8 cellular contexts compared by ENCODE assay signal in genomic region chr16:30652005-30652296, GRCh38. TPM values are rescaled to one million over a fixed set of nuclear protein-coding genes. Genes with fewer than 3 reads are reported as not detected.
DNase-seq lines count a peak whose midpoint lies in the region; ATAC-seq and TF ChIP-seq lines count a peak whose summit lies in the region.

No MANE protein-coding gene starts in this region.

- peaks cover 7% of the 10 kb centered on the region; the same call in 1 of the 2 replicates for H3K27me3 ChIP-seq in H9 (ENCODE audit: insufficient read depth, low read length)
- H3K27me3 ChIP-seq in skeletal muscle tissue (ENCODE audit: control insufficient read depth in 3 of 3, insufficient read depth in 3 of 3, low read length in 3 of 3): no peaks in the 10 kb centered on the region

- H3K4me3 ChIP-seq in skeletal muscle tissue (ENCODE audit: low read length in 3 of 3): peak overlapping the region; percentile 71 to 91 (median 74)

- no peak overlapping the region for H2AFZ ChIP-seq in H9 (ENCODE audit: low read length)

- ATAC-seq in WTC11 (no peak), HG02938 (IDR thresholded peaks at IDR 0.05; ENCODE audit: unreplicated experiment) (no peak)

- peak overlapping the region; percentile 87 for H3K4me2 ChIP-seq in H9 (ENCODE audit: insufficient read depth, insufficient read length, low read length)

- H4K5ac ChIP-seq in H9 (ENCODE audit: insufficient read length, low read depth, low read length): no peak overlapping the region

- no peaks in the 10 kb centered on the region for H3K9me3 Mint-ChIP-seq in H9
- H3K9me3 Mint-ChIP-seq in WTC11: no peaks in the 10 kb centered on the region
- peaks cover 12% of the 10 kb centered on the region for H3K9me3 Mint-ChIP-seq in glutamatergic neuron (ENCODE audit: unreplicated experiment)

- no peaks in the 10 kb centered on the region for H3K79me2 ChIP-seq in H9 (ENCODE audit: insufficient read depth, low read length)

- DNase-seq in H9: no peak
- DNase-seq in WTC11 (ENCODE audit: low spot score): no peak
- DNase-seq in glutamatergic neuron: no peak
- no peak for DNase-seq in NCI-H2107 treated with DMSO at 0.1 percent for 48 hours (lab: John Stamatoyannopoulos, UW; ENCODE audit: unreplicated experiment)
- DNase-seq in activated CD4-positive, CD25-positive, alpha-beta regulatory T cell (lab: John Stamatoyannopoulos, UW): no peak
- no peak for DNase-seq in SW 1271 (lab: John Stamatoyannopoulos, UW)

- peaks cover 5 to 25% (median 16%) of the 10 kb centered on the region in 3 experiments; a peak in 5 of 7 replicates for H3K36me3 Mint-ChIP-seq in H9 (ENCODE audit: insufficient read depth in 1 of 3, low read depth in 3 of 3)
- peaks cover 4% of the 10 kb centered on the region for H3K36me3 Mint-ChIP-seq in WTC11
- H3K36me3 Mint-ChIP-seq in glutamatergic neuron (ENCODE audit: unreplicated experiment): no peaks in the 10 kb centered on the region

- H3K27ac ChIP-seq in H9 (ENCODE audit: insufficient read length, low read depth, low read length): no peak overlapping the region
- peak overlapping the region; percentile 93 for H3K27ac ChIP-seq in skeletal muscle tissue (ENCODE audit: low read depth, low read length)

- H2AK5ac ChIP-seq in H9 (ENCODE audit: insufficient read length, low read length): no peak overlapping the region

- no peak overlapping the region for H3K9ac ChIP-seq in H9 (ENCODE audit: extremely low read depth, insufficient read length, low read length)
- H3K9ac ChIP-seq in skeletal muscle tissue (ENCODE audit: low read depth in 1 of 3, low read length in 3 of 3): peak overlapping the region; percentile 79 to 97 (median 88)

- H3K14ac ChIP-seq in H9 (ENCODE audit: insufficient read depth, low read length): no peak overlapping the region

- peaks cover 6% of the 10 kb centered on the region for H3K23me2 ChIP-seq in H9 (ENCODE audit: insufficient read length, low read depth, low read length, poor library complexity, severe bottlenecking)

- no peak for TF ChIP-seq CTCF in H9 (conservative IDR thresholded peaks at IDR 0.05)
- TF ChIP-seq CTCF in WTC11 (IDR thresholded peaks at IDR 0.05): no peak
- no peak for TF ChIP-seq CTCF in glutamatergic neuron (IDR thresholded peaks at IDR 0.05; ENCODE audit: partially characterized antibody, unreplicated experiment)

- no peaks in the 10 kb centered on the region for H4K20me1 ChIP-seq in H9 (ENCODE audit: control insufficient read depth, insufficient read depth, insufficient read length)

- no peak overlapping the region for H3K27ac Mint-ChIP-seq in H9
- no peak overlapping the region for H3K27ac Mint-ChIP-seq in WTC11
- H3K27ac Mint-ChIP-seq in glutamatergic neuron (ENCODE audit: unreplicated experiment): peak overlapping the region; percentile 85

- no peak overlapping the region for H2BK5ac ChIP-seq in H9 (ENCODE audit: insufficient read length, low read length)

- H3K18ac ChIP-seq in H9 (ENCODE audit: insufficient read length, low read depth, low read length): no peak overlapping the region

- H3K9me3 ChIP-seq in H9 (ENCODE audit: control insufficient read depth, low read depth, low read length) (no peaks in the 10 kb centered on the region), skeletal muscle tissue (ENCODE audit: control insufficient read depth in 3 of 3, low read length in 3 of 3) (no peaks in the 10 kb centered on the region)

- POLR2A ChIA-PET in WTC11 (lab: Charles Lee): no interaction called here

- H3K4me1 Mint-ChIP-seq in H9: peaks cover 8 to 12% of the 10 kb centered on the region in 2 experiments; a peak in 3 of 4 replicates
- peaks cover 15% of the 10 kb centered on the region for H3K4me1 Mint-ChIP-seq in WTC11
- peaks cover 10% of the 10 kb centered on the region for H3K4me1 Mint-ChIP-seq in glutamatergic neuron (ENCODE audit: low read depth, unreplicated experiment)

- peak overlapping the region; percentile 61 to 81 for H3K4me3 Mint-ChIP-seq in H9
- peak overlapping the region; percentile 77 for H3K4me3 Mint-ChIP-seq in WTC11
- H3K4me3 Mint-ChIP-seq in glutamatergic neuron (ENCODE audit: unreplicated experiment): peak overlapping the region; percentile 94

- H2BK20ac ChIP-seq in H9 (ENCODE audit: low read depth, low read length, poor library complexity, severe bottlenecking): no peak overlapping the region

- no peak overlapping the region for H2BK120ac ChIP-seq in H9 (ENCODE audit: low read depth, low read length, poor library complexity, severe bottlenecking)

- H3K4me1 ChIP-seq in H9 (ENCODE audit: insufficient read depth, low read length): no peaks in the 10 kb centered on the region
- peaks cover 21 to 27% (median 24%) of the 10 kb centered on the region in 3 donors for H3K4me1 ChIP-seq in skeletal muscle tissue (ENCODE audit: control insufficient read depth in 3 of 3, insufficient read depth in 3 of 3, low read length in 3 of 3)

- CTCF ChIA-PET in WTC11 (lab: Charles Lee): interaction anchor here (1.7 to 2.2 kb wide), 2 partner anchors 18 to 36 kb away, joined by 7 to 11 read pairs; no protein-coding TSS in a partner anchor

- no peak overlapping the region for H3K23ac ChIP-seq in H9 (ENCODE audit: insufficient read length, low read depth, low read length)

- WGBS in H9 (ENCODE audit: extremely low coverage, insufficient read length, low lambda C conversion rate): no CpG with 5 or more reads among the region's 2 CpGs

- peaks cover 37 to 40% (median 38%) of the 10 kb centered on the region in 3 donors for H3K36me3 ChIP-seq in skeletal muscle tissue (ENCODE audit: control insufficient read depth in 3 of 3, insufficient read depth in 3 of 3, low read length in 3 of 3)

- no peak overlapping the region for H4K8ac ChIP-seq in H9 (replicated peaks; ENCODE audit: insufficient read length, low read depth, low read length)

- no peak overlapping the region for H2BK12ac ChIP-seq in H9 (ENCODE audit: insufficient read length, low read depth, low read length)

- no peak overlapping the region for H3K4ac ChIP-seq in H9 (ENCODE audit: low read depth, low read length)

- H3K79me1 ChIP-seq in H9 (ENCODE audit: insufficient read depth, low read depth, low read length, poor library complexity, severe bottlenecking): no peaks in the 10 kb centered on the region

- H3K27me3 Mint-ChIP-seq in H9 (ENCODE audit: low read depth) (peaks cover 40% of the 10 kb centered on the region), WTC11 (ENCODE audit: low read depth) (peaks cover 34% of the 10 kb centered on the region), glutamatergic neuron (ENCODE audit: unreplicated experiment) (peaks cover 10% of the 10 kb centered on the region)

- H4K91ac ChIP-seq in H9 (ENCODE audit: insufficient read length, low read depth, low read length): no peak overlapping the region

- H2BK15ac ChIP-seq in H9 (ENCODE audit: low read depth, low read length): no peak overlapping the region

- H3T11ph ChIP-seq in H9 (ENCODE audit: low read length): no peak overlapping the region

- no peak overlapping the region for H3K56ac ChIP-seq in H9 (ENCODE audit: insufficient read length, low read depth, low read length)

TF ChIP-seq in WTC11, 78 proteins besides CTCF, POLR2A, EP300 and RAD21 (continues in another document):
- TF ChIP-seq PRDM15 (CRISPR knock-in tag; IDR thresholded peaks at IDR 0.05) (no peak), NFYB (CRISPR knock-in tag; conservative IDR thresholded peaks at IDR 0.05; ENCODE audit: low read depth) (no peak), IRF2 (CRISPR knock-in tag; IDR thresholded peaks at IDR 0.05; ENCODE audit: borderline replicate concordance, low read depth) (no peak), SOX15 (CRISPR knock-in tag; IDR thresholded peaks at IDR 0.05) (no peak)

RNA-seq across cellular contexts. Expression of gene PRR14, which starts 1.2 kb away (rescaled TPM):
- total RNA-seq in H9 (2021) (11.6 and 13.6 TPM in 2 replicates), WTC11 (2021) (21.9 to 24.3 TPM (median 22.0 TPM) in 3 replicates), glutamatergic neuron (ENCODE audit: unreplicated experiment) (79.6 TPM), skeletal muscle tissue (6.8 TPM)

RNA-seq across cellular contexts. Expression of gene FBRS, which starts 6.3 kb away (rescaled TPM):
- total RNA-seq in H9 (2021) (12.6 and 16.8 TPM in 2 replicates), WTC11 (2021) (18.9 to 23.2 TPM (median 19.9 TPM) in 3 replicates), glutamatergic neuron (ENCODE audit: unreplicated experiment) (66.7 TPM), skeletal muscle tissue (7.3 TPM)

RNA-seq across cellular contexts. Expression of gene ZNF689, which starts 41.8 kb away (rescaled TPM):
- total RNA-seq in H9 (2021): 21.1 and 21.9 TPM in 2 replicates
- 13.2 to 16.3 TPM (median 15.9 TPM) in 3 replicates for total RNA-seq in WTC11 (2021)
- 14.6 TPM for total RNA-seq in glutamatergic neuron (ENCODE audit: unreplicated experiment)
- total RNA-seq in skeletal muscle tissue: 4.7 TPM

RNA-seq across cellular contexts. Expression of gene SRCAP, which starts 47.0 kb away (rescaled TPM):
- total RNA-seq in H9 (2021) (63.1 and 65.5 TPM in 2 replicates), WTC11 (2021) (54.9 to 58.5 TPM (median 55.8 TPM) in 3 replicates), glutamatergic neuron (ENCODE audit: unreplicated experiment) (60.1 TPM), skeletal muscle tissue (17.2 TPM)
